Comparison of ENCODE assay signal across 2 cellular contexts in genomic region chr7:96664793-96665192, GRCh38.
TF ChIP-seq lines count a peak whose summit lies in the region.

No MANE protein-coding gene starts in this region.

TF ChIP-seq in GM12891, 5 proteins besides CTCF, POLR2A, EP300 and RAD21:
- peak; percentile 46 for TF ChIP-seq SPI1 (IDR thresholded peaks at IDR 0.05; ENCODE audit: low read depth, low read length)
- no peak for TF ChIP-seq POU2F2 (IDR thresholded peaks at IDR 0.05; ENCODE audit: low read depth, low read length)

TF ChIP-seq in K562, 482 proteins besides CTCF, POLR2A, EP300 and RAD21:
- TF ChIP-seq SPI1 (IDR thresholded peaks at IDR 0.05; ENCODE audit: borderline replicate concordance, low read depth, low read length) (peak; percentile 62; the same call in 1 of the 2 replicates), PCBP1 (IDR thresholded peaks at IDR 0.05; ENCODE audit: low read depth, low read length, poor library complexity, severe bottlenecking) (no peak)
TF ChIP-seq in K562: peak in this region for 1.
